22 cellular contexts compared by ENCODE assay signal in the genomic region with DNA sequence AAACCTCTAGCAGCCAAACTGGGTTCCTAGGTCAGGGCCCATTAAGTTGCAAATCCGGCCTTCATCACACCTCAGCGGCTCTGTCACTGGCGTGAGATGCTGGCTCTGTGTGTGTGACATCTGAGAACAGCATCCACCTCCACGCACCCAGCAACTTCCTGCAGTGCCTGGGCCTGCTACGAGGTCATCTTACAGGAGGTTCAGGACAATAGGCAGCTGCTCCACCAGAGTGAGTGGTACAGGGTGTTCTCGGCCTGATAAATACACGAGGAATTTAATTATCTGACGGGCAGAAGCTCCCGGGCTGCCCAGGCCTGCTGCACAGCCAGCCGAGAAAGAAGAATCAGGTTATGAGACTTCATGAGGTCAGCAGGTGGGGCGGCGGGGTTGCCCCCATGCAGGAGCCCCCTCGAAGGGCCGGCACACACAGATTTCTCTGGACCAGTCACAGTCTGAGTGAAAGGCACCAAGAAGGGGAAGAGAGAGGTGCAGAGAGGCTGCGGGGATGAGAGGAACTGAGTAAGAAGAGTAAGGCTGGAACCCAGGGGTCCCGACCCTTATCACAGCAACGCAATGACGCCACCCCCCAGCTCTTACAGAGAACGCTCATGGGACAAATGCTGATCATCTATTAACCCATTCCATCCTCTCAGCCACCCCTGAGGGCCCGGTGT. TPM values are rescaled to one million over a fixed set of nuclear protein-coding genes. Genes with fewer than 3 reads are reported as not detected.
A peak's percentile ranks its signal among the peaks of the same experiment; 100 is the strongest.
DNase-seq lines count a peak whose midpoint lies in the region; ATAC-seq and TF ChIP-seq lines count a peak whose summit lies in the region.
"Had no signal": no experiment of that assay in that cellular context is flagged by ENCODE, and none has a peak within 500 bp of the region (broad histone marks: within the 10 kb centered on the region; RNA-seq: fewer than 3 reads in every experiment).

No MANE protein-coding gene starts in this region.

- H3K27ac ChIP-seq in SK-N-SH (ENCODE audit: low read depth in 2 of 2, low read length in 1 of 2): peak overlapping the region in 1 of 2 experiments; percentile 65; a peak in 2 of 4 replicates
- H3K27ac ChIP-seq: heart right ventricle, right lobe of liver had no signal

- H3K27me3 ChIP-seq in SK-N-SH (ENCODE audit: insufficient read depth): no peaks in the 10 kb centered on the region
- H3K27me3 ChIP-seq in skeletal muscle satellite cell (ENCODE audit: control insufficient read depth, insufficient read depth, low read length): no peaks in the 10 kb centered on the region
- H3K27me3 ChIP-seq: heart right ventricle, right lobe of liver had no signal

- 63% methylated on average over 20 of the region's 20 CpGs for WGBS in SK-N-SH (ENCODE audit: low lambda C conversion rate)

- no peaks in the 10 kb centered on the region for H3K79me2 ChIP-seq in SK-N-SH (ENCODE audit: insufficient read depth)

- H3K4me2 ChIP-seq in SK-N-SH: no peak overlapping the region
- H3K4me2 ChIP-seq in skeletal muscle satellite cell (ENCODE audit: low read length): peak overlapping the region; percentile 6
- H3K4me2 ChIP-seq: A549, GM23338 had no signal

- POLR2A ChIA-PET in SK-N-SH (lab: Yijun Ruan, JAX): no interaction called here

- H3K36me3 ChIP-seq in SK-N-SH (replicated peaks in 1 of 2; ENCODE audit: control insufficient read depth in 1 of 2, insufficient read depth in 2 of 2, low read length in 1 of 2): no peaks in the 10 kb centered on the region
- no peaks in the 10 kb centered on the region for H3K36me3 ChIP-seq in skeletal muscle satellite cell (ENCODE audit: insufficient read depth, low read length)
- H3K36me3 ChIP-seq: heart right ventricle, right lobe of liver had no signal

- TF ChIP-seq RAD21 in SK-N-SH (IDR thresholded peaks at IDR 0.05; ENCODE audit: low read length): 0 out of 2 replicates have a peak, but pooled peaks have one; percentile 12

- no peaks in the 10 kb centered on the region for H4K20me1 ChIP-seq in SK-N-SH (ENCODE audit: insufficient read depth)

- peaks cover 4 to 26% of the 10 kb centered on the region in 2 experiments; a peak in 2 of 4 replicates for H3K4me1 ChIP-seq in SK-N-SH (ENCODE audit: control insufficient read depth in 1 of 2, insufficient read depth in 2 of 2, low read depth in 1 of 2, low read length in 1 of 2)
- peaks cover 23% of the 10 kb centered on the region for H3K4me1 ChIP-seq in skeletal muscle satellite cell (ENCODE audit: control insufficient read depth, insufficient read depth, low read length)

- 0 out of 2 replicates have a peak overlapping the region, but pooled peaks have one; percentile 37 for H2AFZ ChIP-seq in SK-N-SH (ENCODE audit: low read depth)

- CTCF ChIA-PET in SK-N-SH (lab: Yijun Ruan, JAX): interaction anchor here (1.1 to 2.2 kb wide), 2 partner anchors 49 to 132 kb away, joined by 4 to 9 read pairs; no protein-coding TSS in a partner anchor

- DNase-seq in NCI-H2107 treated with DMSO at 0.1 percent for 48 hours (lab: John Stamatoyannopoulos, UW; ENCODE audit: unreplicated experiment) (peak; percentile 28), NCI-H2107 (lab: John Stamatoyannopoulos, UW) (no peak), SK-N-SH (peak; percentile 80), left kidney (ENCODE audit: low read depth, low spot score) (peak; percentile 92)
- DNase-seq in activated CD4-positive, alpha-beta T cell treated with anti-CD3 and anti-CD28 coated beads for 4 hours: no peak
- DNase-seq: activated CD4-positive, alpha-beta T cell treated with anti-CD3 and anti-CD28 coated beads for 36 hours; activated T-cell treated with anti-CD3 and anti-CD28 coated beads, Interleukin-2, amount 50 U/mL, for 48 hours; CD8-positive, alpha-beta T cell; heart right ventricle; naive thymus-derived CD8-positive, alpha-beta T cell; NCI-H1105 treated with DMSO at 0.1 percent for 48 hours; NCI-H510A treated with DMSO at 0.1 percent for 48 hours; stimulated activated naive CD4-positive, alpha-beta T cell had no signal

- H3F3A ChIP-seq in SK-N-SH (replicated peaks; ENCODE audit: insufficient read depth): no peaks in the 10 kb centered on the region

- TF ChIP-seq EP300 in SK-N-SH (IDR thresholded peaks at IDR 0.05; ENCODE audit: borderline replicate concordance in 1 of 2, low read depth in 1 of 2, low read length in 1 of 2): peak in 1 of 2 experiments; percentile 37; a peak in 1 of 4 replicates

- H3K9ac ChIP-seq in SK-N-SH (no peak overlapping the region), skeletal muscle satellite cell (ENCODE audit: low read depth, low read length) (no peak overlapping the region)

- H3K4me3 ChIP-seq in SK-N-SH (ENCODE audit: low read depth in 2 of 2, low read length in 1 of 2) (no peak overlapping the region), skeletal muscle satellite cell (ENCODE audit: low read length) (no peak overlapping the region)
- H3K4me3 ChIP-seq: A549, GM23338, heart right ventricle, right lobe of liver had no signal

- ATAC-seq in HG02840 (IDR thresholded peaks at IDR 0.05; ENCODE audit: low FRiP score, unreplicated experiment): no peak
- ATAC-seq in HG02642 (IDR thresholded peaks at IDR 0.05; ENCODE audit: poor library complexity, unreplicated experiment): no peak
- ATAC-seq: activated CD4-positive, alpha-beta T cell treated with anti-CD3 and anti-CD28 coated beads for 36 hours; CD8-positive, alpha-beta T cell; naive thymus-derived CD8-positive, alpha-beta T cell had no signal

- H3K9me3 ChIP-seq in SK-N-SH (no peaks in the 10 kb centered on the region), skeletal muscle satellite cell (replicated peaks; ENCODE audit: low read length) (no peaks in the 10 kb centered on the region)
- H3K9me3 ChIP-seq: A549, heart right ventricle, right lobe of liver had no signal

- no peak for TF ChIP-seq CTCF in SK-N-SH (IDR thresholded peaks at IDR 0.05)

- H3K9me2 ChIP-seq in SK-N-SH: no peaks in the 10 kb centered on the region

TF ChIP-seq in SK-N-SH, 30 proteins besides CTCF, POLR2A, EP300 and RAD21 (continues in another document):
- no peak for TF ChIP-seq SMC3 (IDR thresholded peaks at IDR 0.05; ENCODE audit: low read depth, low read length)
- TF ChIP-seq, protein P1, sequence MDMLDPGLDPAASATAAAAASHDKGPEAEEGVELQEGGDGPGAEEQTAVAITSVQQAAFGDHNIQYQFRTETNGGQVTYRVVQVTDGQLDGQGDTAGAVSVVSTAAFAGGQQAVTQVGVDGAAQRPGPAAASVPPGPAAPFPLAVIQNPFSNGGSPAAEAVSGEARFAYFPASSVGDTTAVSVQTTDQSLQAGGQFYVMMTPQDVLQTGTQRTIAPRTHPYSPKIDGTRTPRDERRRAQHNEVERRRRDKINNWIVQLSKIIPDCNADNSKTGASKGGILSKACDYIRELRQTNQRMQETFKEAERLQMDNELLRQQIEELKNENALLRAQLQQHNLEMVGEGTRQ (IDR thresholded peaks at IDR 0.05; ENCODE audit: borderline replicate concordance, low read depth, low read length): no peak
- no peak for TF ChIP-seq FOSL2 (IDR thresholded peaks at IDR 0.05; ENCODE audit: borderline replicate concordance, low read depth)
- TF ChIP-seq, protein P2, sequence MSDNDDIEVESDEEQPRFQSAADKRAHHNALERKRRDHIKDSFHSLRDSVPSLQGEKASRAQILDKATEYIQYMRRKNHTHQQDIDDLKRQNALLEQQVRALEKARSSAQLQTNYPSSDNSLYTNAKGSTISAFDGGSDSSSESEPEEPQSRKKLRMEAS (IDR thresholded peaks at IDR 0.05; ENCODE audit: low read depth): no peak
- TF ChIP-seq TEAD4 (IDR thresholded peaks at IDR 0.05; ENCODE audit: borderline replicate concordance, insufficient read depth): no peak
- TF ChIP-seq FOXM1 (IDR thresholded peaks at IDR 0.05; ENCODE audit: low read depth): no peak
- no peak for TF ChIP-seq JUND (IDR thresholded peaks at IDR 0.05)
- TF ChIP-seq RXRA (IDR thresholded peaks at IDR 0.05; ENCODE audit: borderline replicate concordance, low read depth): no peak
- TF ChIP-seq MEF2A (IDR thresholded peaks at IDR 0.05; ENCODE audit: borderline replicate concordance, low read depth): no peak
- no peak for TF ChIP-seq ELF1 (IDR thresholded peaks at IDR 0.05)
- TF ChIP-seq, protein P3, sequence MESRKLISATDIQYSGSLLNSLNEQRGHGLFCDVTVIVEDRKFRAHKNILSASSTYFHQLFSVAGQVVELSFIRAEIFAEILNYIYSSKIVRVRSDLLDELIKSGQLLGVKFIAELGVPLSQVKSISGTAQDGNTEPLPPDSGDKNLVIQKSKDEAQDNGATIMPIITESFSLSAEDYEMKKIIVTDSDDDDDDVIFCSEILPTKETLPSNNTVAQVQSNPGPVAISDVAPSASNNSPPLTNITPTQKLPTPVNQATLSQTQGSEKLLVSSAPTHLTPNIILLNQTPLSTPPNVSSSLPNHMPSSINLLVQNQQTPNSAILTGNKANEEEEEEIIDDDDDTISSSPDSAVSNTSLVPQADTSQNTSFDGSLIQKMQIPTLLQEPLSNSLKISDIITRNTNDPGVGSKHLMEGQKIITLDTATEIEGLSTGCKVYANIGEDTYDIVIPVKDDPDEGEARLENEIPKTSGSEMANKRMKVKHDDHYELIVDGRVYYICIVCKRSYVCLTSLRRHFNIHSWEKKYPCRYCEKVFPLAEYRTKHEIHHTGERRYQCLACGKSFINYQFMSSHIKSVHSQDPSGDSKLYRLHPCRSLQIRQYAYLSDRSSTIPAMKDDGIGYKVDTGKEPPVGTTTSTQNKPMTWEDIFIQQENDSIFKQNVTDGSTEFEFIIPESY (IDR thresholded peaks at IDR 0.05; ENCODE audit: borderline replicate concordance, low read depth): no peak
- TF ChIP-seq MXI1 (IDR thresholded peaks at IDR 0.05; ENCODE audit: low read depth, low read length): peak; percentile 17; the same call in 1 of the 2 replicates
- no peak for TF ChIP-seq YY1 (IDR thresholded peaks at IDR 0.05; ENCODE audit: low read depth)
- no peak for TF ChIP-seq NFIC (IDR thresholded peaks at IDR 0.05; ENCODE audit: borderline replicate concordance)
- TF ChIP-seq RCOR1 (IDR thresholded peaks at IDR 0.05; ENCODE audit: low read length): peak; percentile 64; the same call in 1 of the 2 replicates
- peak; percentile 35 for TF ChIP-seq GATA2 (CRISPR knock-in tag; IDR thresholded peaks at IDR 0.05)
- no peak for TF ChIP-seq EZH2phosphoT487 (IDR thresholded peaks at IDR 0.05; ENCODE audit: borderline replicate concordance, low read depth)
- no peak for TF ChIP-seq POLR2AphosphoS5 (IDR thresholded peaks at IDR 0.05; ENCODE audit: low read depth, low read length)
- TF ChIP-seq GABPA (IDR thresholded peaks at IDR 0.05; ENCODE audit: low read depth): no peak
- no peak for TF ChIP-seq TAF1 (IDR thresholded peaks at IDR 0.05; ENCODE audit: borderline replicate concordance, low read depth, low read length)
- TF ChIP-seq SIN3A (IDR thresholded peaks at IDR 0.05; ENCODE audit: borderline replicate concordance, low read depth, low read length): no peak

RNA-seq across cellular contexts. Expression of a gene that starts 49.3 kb away (rescaled TPM):
- not detected in 2 replicates for polyA plus RNA-seq in SK-N-SH (2012; rRNA removed)
- polyA plus RNA-seq in SK-N-SH (2012; cell fraction: cytosol; rRNA removed): not detected in 2 replicates
- not detected in 2 replicates for polyA plus RNA-seq in SK-N-SH (2012; cell fraction: nucleus; rRNA removed)
- total RNA-seq in skeletal muscle satellite cell (2012; rRNA removed): not detected in 2 replicates
- total RNA-seq: activated CD4-positive, alpha-beta T cell treated with anti-CD3 and anti-CD28 coated beads for 36 hours; CD8-positive, alpha-beta T cell; epithelial cell of proximal tubule; GM23338; heart right ventricle; naive thymus-derived CD8-positive, alpha-beta T cell; RPMI7951; T-helper 2 cell treated with Interferon-gamma antibody and Interleukin-4, amounts not matched to agents 100 ng/mL and 5 ng/mL, for 36 hours had no signal
- polyA plus RNA-seq: A549; GM23338; naive thymus-derived CD8-positive, alpha-beta T cell had no signal

Comparison
In these comparisons a context has a peak if more than half of its experiments do, and no peak if none do; other contexts are left out.
1. DNase-seq: peak in NCI-H2107 treated with DMSO at 0.1 percent for 48 hours (single experiment), SK-N-SH (single experiment) and left kidney (single experiment); none in NCI-H2107 (single experiment) and activated CD4-positive, alpha-beta T cell treated with anti-CD3 and anti-CD28 coated beads for 4 hours (0 of 2).